In genomic region chr1:170166518-170167180, GRCh38 we compare ENCODE assay signal across 26 cellular contexts. TPM values are rescaled to one million over a fixed set of nuclear protein-coding genes. Genes with fewer than 3 reads are reported as not detected.
"Had no signal": no experiment of that assay in that cellular context is flagged by ENCODE, and none has a peak within 500 bp of the region (broad histone marks: within the 10 kb centered on the region; RNA-seq: fewer than 3 reads in every experiment).

No MANE protein-coding gene starts in this region.

- H3K4me3 Mint-ChIP-seq: mesothelial cell of epicardium, natural killer cell, neural progenitor cell had no signal

- H3K27me3 ChIP-seq: dorsolateral prefrontal cortex, hepatocyte, neural progenitor cell, ovary, upper lobe of right lung, vagina had no signal

- H3K9ac ChIP-seq: neural progenitor cell had no signal

- H3K4me2 ChIP-seq: hepatocyte, neural progenitor cell had no signal

- H3K27ac ChIP-seq: dorsolateral prefrontal cortex, hepatocyte, neural progenitor cell, ovary, upper lobe of right lung had no signal

- H2AFZ ChIP-seq: hepatocyte, neural progenitor cell had no signal

- ATAC-seq: left lobe of liver, natural killer cell, right cardiac atrium, upper lobe of right lung had no signal

- H3K79me2 ChIP-seq: hepatocyte had no signal

- DNase-seq: cortex of kidney; effector CD8-positive, alpha-beta T cell; foreskin melanocyte; head of caudate nucleus; mammary epithelial cell; natural killer cell; nucleus accumbens; ovary; right cardiac atrium; small intestine; stimulated activated CD4-positive, alpha-beta T cell treated with anti-CD3 and anti-CD28 coated beads, Interleukin-12 subunit alpha, Interleukin-12 subunit beta, amount 100 ng/mL, for 4 hours; stimulated activated naive CD4-positive, alpha-beta T cell; upper lobe of right lung had no signal

- H3K4me1 ChIP-seq: neural progenitor cell, vagina had no signal

- H3K27ac Mint-ChIP-seq: mesothelial cell of epicardium, natural killer cell had no signal

- H3K4me3 ChIP-seq: dorsolateral prefrontal cortex, hepatocyte, neural progenitor cell, ovary, upper lobe of right lung, vagina had no signal

- H3K36me3 Mint-ChIP-seq: natural killer cell, neural progenitor cell had no signal

- FAIRE-seq: small intestine had no signal

- H3K36me3 ChIP-seq: neural progenitor cell, ovary, upper lobe of right lung, vagina had no signal

- H3K9me3 ChIP-seq: ovary, upper lobe of right lung had no signal

RNA-seq across cellular contexts. Expression of gene NTMT2, which starts 20.9 kb away (rescaled TPM):
- total RNA-seq: hepatocyte, kidney epithelial cell, left lobe of liver, lower leg skin, mammary epithelial cell, mesothelial cell of epicardium, mucosa of gallbladder, myocyte, natural killer cell, ovary, posterior vena cava, upper lobe of right lung, vagina had no signal
- polyA plus RNA-seq: esophagus, hepatocyte, mammary epithelial cell, ovary, small intestine, thymus had no signal
